8 cellular contexts compared by ENCODE assay signal in the genomic region with DNA sequence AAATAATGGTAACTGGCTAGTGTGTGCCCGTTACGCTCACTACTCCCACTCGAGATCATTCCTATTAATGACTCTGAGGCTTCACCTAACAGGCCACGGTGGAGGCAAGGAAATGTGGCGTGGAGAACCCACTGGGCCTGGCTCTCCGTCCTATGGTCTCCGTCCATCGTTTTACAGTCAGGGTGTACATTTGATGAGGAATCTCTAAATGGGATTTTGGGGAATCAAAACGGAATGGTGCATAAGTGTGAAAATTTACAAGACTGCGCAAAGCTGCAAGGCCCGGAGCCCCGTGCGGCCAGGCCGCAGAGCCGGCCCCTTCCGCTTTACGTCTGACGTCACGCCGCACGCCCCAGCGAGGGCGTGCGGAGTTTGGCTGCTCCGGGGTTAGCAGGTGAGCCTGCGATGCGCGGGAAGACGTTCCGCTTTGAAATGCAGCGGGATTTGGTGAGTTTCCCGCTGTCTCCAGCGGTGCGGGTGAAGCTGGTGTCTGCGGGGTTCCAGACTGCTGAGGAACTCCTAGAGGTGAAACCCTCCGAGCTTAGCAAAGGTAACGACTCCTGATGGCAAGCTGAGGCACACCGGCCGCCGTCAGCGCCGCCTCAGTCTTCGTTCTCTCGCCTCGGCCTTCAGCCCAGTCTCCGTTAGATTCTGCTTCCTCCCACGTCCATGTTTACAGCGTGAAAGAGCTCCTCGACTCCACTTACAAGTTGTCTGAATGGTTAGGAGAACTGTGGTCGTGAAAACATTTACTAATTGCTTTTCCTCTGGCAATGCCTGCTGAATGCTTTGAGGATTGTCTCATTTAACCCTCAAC. TPM values are rescaled to one million over a fixed set of nuclear protein-coding genes. Genes with fewer than 3 reads are reported as not detected.
A peak's percentile ranks its signal among the peaks of the same experiment; 100 is the strongest.
DNase-seq lines count a peak whose midpoint lies in the region; FAIRE-seq and TF ChIP-seq lines count a peak whose summit lies in the region.

Gene RAD51C (plus strand): TSS at position 364 of the 817 bp plus-strand sequence. CDS start 42 bp downstream, at position 406.

- peak within 1 kb of the TSS; percentile 88 for H3K4me3 Mint-ChIP-seq in neural crest cell

- H3K9me3 Mint-ChIP-seq in neural crest cell, result no peaks in the 10 kb centered on the region

- TF ChIP-seq EP300 in stomach (IDR thresholded peaks at IDR 0.05), result no peak

- H3K36me3 Mint-ChIP-seq in neural crest cell (ENCODE audit: low read depth), result no peaks in the 10 kb centered on the region

- FAIRE-seq in H54 (lab: Jason Lieb, UNC), result no peak

- H3K4me1 ChIP-seq in ES-I3 (ENCODE audit: insufficient read depth, low read length), result peaks cover 3% of the 10 kb centered on the region; the same call in 1 of the 2 replicates
- H3K4me1 ChIP-seq in SJCRH30, result peaks cover 4% of the 10 kb centered on the region; the same call in 1 of the 2 replicates
- H3K4me1 ChIP-seq in stomach, result peaks cover 12 to 31% (median 20%) of the 10 kb centered on the region in 4 donors

- intact Hi-C loops in stomach (cut with DNase I; ENCODE audit: low total_unique reads), result no loop called here

- H3K4me3 ChIP-seq in SJCRH30 (peak within 1 kb of the TSS; percentile 68), foreskin fibroblast (ENCODE audit: low read depth in 1 of 2, low read length in 2 of 2) (peak within 1 kb of the TSS; percentile 73 to 95), stomach (peak within 1 kb of the TSS; percentile 56 to 86 (median 70))

- H3K36me3 ChIP-seq in ES-I3 (ENCODE audit: insufficient read depth, low read length) (no peaks in the 10 kb centered on the region), SJCRH30 (peaks cover 7% of the 10 kb centered on the region; the same call in 1 of the 2 replicates), stomach (peaks cover 0 to 18% (median 15%) of the 10 kb centered on the region in 4 donors)

- peak within 1 kb of the TSS; percentile 63 for H3K9ac ChIP-seq in ES-I3 (ENCODE audit: low read depth, low read length)

- WGBS in stomach, 5 donors, result 12 to 17% (median 13%) methylated on average over 40 to 50 of the region's 50 CpGs

- no peaks in the 10 kb centered on the region for H3K27me3 ChIP-seq in SJCRH30
- H3K27me3 ChIP-seq in stomach, result no peaks in the 10 kb centered on the region

- peak; percentile 84 for DNase-seq in H54 (ENCODE audit: insufficient read length, low spot score)
- peak; percentile 78 for DNase-seq in M059J (ENCODE audit: low read depth)
- DNase-seq in SJCRH30, result peak; percentile 86 to 88
- peak; percentile 81 for DNase-seq in activated gamma-delta T cell treated with Interleukin-2 at 50 U/mL for 16 hours
- peak; percentile 86 to 94 for DNase-seq in foreskin fibroblast
- DNase-seq in neural crest cell (ENCODE audit: low read depth, low spot score), result peak; percentile 54
- peak; percentile 85 for DNase-seq in stomach

- no peak for TF ChIP-seq CTCF in foreskin fibroblast (IDR thresholded peaks at IDR 0.05; ENCODE audit: low read depth, low read length)
- TF ChIP-seq CTCF in neural crest cell (conservative IDR thresholded peaks at IDR 0.05), result no peak
- peak in 1 of 7 experiments; percentile 14 for TF ChIP-seq CTCF in stomach (IDR thresholded peaks at IDR 0.05)

- H3K4me1 Mint-ChIP-seq in neural crest cell, result peaks cover 25% of the 10 kb centered on the region

- H3K27ac ChIP-seq in SJCRH30 (peak within 1 kb of the TSS; percentile 97), stomach (peak within 1 kb of the TSS; percentile 79 to 91 (median 88))

- H3K27ac Mint-ChIP-seq in neural crest cell (ENCODE audit: unreplicated experiment), result peak within 1 kb of the TSS; percentile 92

- no peaks in the 10 kb centered on the region for H3K9me3 ChIP-seq in ES-I3 (ENCODE audit: control insufficient read depth, insufficient read depth, low read length)
- no peaks in the 10 kb centered on the region for H3K9me3 ChIP-seq in SJCRH30 (replicated peaks)
- no peaks in the 10 kb centered on the region for H3K9me3 ChIP-seq in stomach

- no peaks in the 10 kb centered on the region for H3K27me3 Mint-ChIP-seq in neural crest cell (ENCODE audit: low read depth)

- TF ChIP-seq POLR2A in H54 (IDR thresholded peaks at IDR 0.05; ENCODE audit: low read depth, low read length) (peak; percentile 81), stomach (IDR thresholded peaks at IDR 0.05) (no peak)

RNA-seq across cellular contexts. Expression of gene RAD51C, which starts in this region (rescaled TPM):
- 41.6 and 55.2 TPM in 2 replicates for total RNA-seq in M059J (2014; rRNA removed; shearing (Covaris generic))
- 71.5 and 91.2 TPM in 2 replicates for total RNA-seq in SJCRH30 (2014; rRNA removed; shearing (Covaris generic))
- total RNA-seq in neural crest cell, result 48.7 and 49.5 TPM in 2 replicates
- total RNA-seq in stomach, result 10 to 100 TPM in 3 of 5 donors, 1 to 10 TPM in 1, not detected in 1; 1.2 to 44.6 (median 23.7) TPM
- polyA plus RNA-seq in stomach, result 10 to 100 TPM; 13.7 to 22.9 (median 21.5) TPM

Comparison
In these comparisons a context has a peak if more than half of its experiments do, and no peak if none do; other contexts are left out.
1. Peak in every context shown above with its lines: DNase-seq, H3K4me3 ChIP-seq and H3K27ac ChIP-seq.